1 cellular context compared by ENCODE assay signal in genomic region chr2:138180691-138181386, GRCh38.
TF ChIP-seq lines count a peak whose summit lies in the region.

No MANE protein-coding gene starts in this region.

TF ChIP-seq in IMR-90, 13 proteins besides CTCF, POLR2A, EP300 and RAD21 (continued from another document):
- TF ChIP-seq MAFK (IDR thresholded peaks at IDR 0.05; ENCODE audit: low read depth, low read length) (no peak), SMC3 (IDR thresholded peaks at IDR 0.05; ENCODE audit: low read depth, low read length) (no peak), CEBPB (IDR thresholded peaks at IDR 0.05; ENCODE audit: low read depth, low read length) (no peak), USF2 (IDR thresholded peaks at IDR 0.05; ENCODE audit: low read depth, low read length) (no peak), RFX5 (IDR thresholded peaks at IDR 0.05; ENCODE audit: low read depth, low read length) (no peak), MXI1 (IDR thresholded peaks at IDR 0.05; ENCODE audit: borderline replicate concordance, low read depth, low read length) (no peak), CHD1 (IDR thresholded peaks at IDR 0.05; ENCODE audit: low read depth, low read length) (no peak), RCOR1 (IDR thresholded peaks at IDR 0.05; ENCODE audit: insufficient replicate concordance, low read length) (no peak), MAZ (IDR thresholded peaks at IDR 0.05; ENCODE audit: borderline replicate concordance, low read depth, low read length) (no peak)
